In genomic region chr9:126027566-126027965, GRCh38 we compare ENCODE assay signal across 24 cellular contexts.
DNase-seq lines count a peak whose midpoint lies in the region; ATAC-seq, FAIRE-seq and TF ChIP-seq lines count a peak whose summit lies in the region.
"Had no signal": no experiment of that assay in that cellular context is flagged by ENCODE, and none has a peak within 500 bp of the region (broad histone marks: within the 10 kb centered on the region; RNA-seq: fewer than 3 reads in every experiment).

No MANE protein-coding gene starts in this region.

- H3K9me3 Mint-ChIP-seq in chondrocyte (ENCODE audit: low read depth) (no peaks in the 10 kb centered on the region), type B pancreatic cell (no peaks in the 10 kb centered on the region)
- no peaks in the 10 kb centered on the region for H3K9me3 Mint-ChIP-seq in CD4-positive, alpha-beta T cell
- H3K9me3 Mint-ChIP-seq: CD8-positive, alpha-beta T cell had no signal

- DNase-seq in A549 (ENCODE audit: low read depth in 1 of 2, low spot score in 1 of 2) (no peak), COLO668 (lab: John Stamatoyannopoulos, UW; ENCODE audit: unreplicated experiment) (peak; percentile 9), chondrocyte (ENCODE audit: low spot score) (peak; percentile 77), neuronal stem cell (ENCODE audit: low spot score) (no peak), type B pancreatic cell (ENCODE audit: extremely low spot score, unreplicated experiment) (no peak), occipital lobe (lab: John Stamatoyannopoulos, UW) (no peak)
- no peak for DNase-seq in CD4-positive, alpha-beta T cell
- DNase-seq: Calu3; CD8-positive, alpha-beta T cell; EL; GF-D8; NCI-H1092; NCI-H1436; NCI-H2029 treated with DMSO at 0.1 percent for 48 hours; NCI-H226; NCI-H510A treated with DMSO at 0.1 percent for 48 hours; NCI-H774; PC-3; RPMI8226; SHP77 treated with DMSO at 0.1 percent for 48 hours; SW 1271 had no signal

- no peaks in the 10 kb centered on the region for H3K36me3 ChIP-seq in neuronal stem cell (replicated peaks in 1 of 2; ENCODE audit: control insufficient read depth in 2 of 2, insufficient read depth in 2 of 2, low read length in 2 of 2)
- H3K36me3 ChIP-seq: BLaER1 treated with 17β-estradiol and CSF1 and Interleukin-3, amounts not matched to agents 10 nM and 100 nM had no signal

- H3K23ac ChIP-seq in neuronal stem cell (ENCODE audit: low read depth, low read length, poor library complexity), result no peak overlapping the region

- no peak for TF ChIP-seq CTCF in A549 (IDR thresholded peaks at IDR 0.05)
- TF ChIP-seq CTCF in chondrocyte (IDR thresholded peaks at IDR 0.05), result no peak
- no peak for TF ChIP-seq CTCF in type B pancreatic cell (conservative IDR thresholded peaks at IDR 0.05)
- TF ChIP-seq CTCF in CD4-positive, alpha-beta T cell (IDR thresholded peaks at IDR 0.05), result no peak

- H3K27me3 Mint-ChIP-seq in chondrocyte (ENCODE audit: low read depth), result peaks cover 26% of the 10 kb centered on the region
- H3K27me3 Mint-ChIP-seq in type B pancreatic cell, result peaks cover 2% of the 10 kb centered on the region
- peaks cover 11% of the 10 kb centered on the region for H3K27me3 Mint-ChIP-seq in CD4-positive, alpha-beta T cell

- H3K27ac Mint-ChIP-seq in chondrocyte (ENCODE audit: unreplicated experiment) (no peak overlapping the region), type B pancreatic cell (no peak overlapping the region)
- no peak overlapping the region for H3K27ac Mint-ChIP-seq in CD4-positive, alpha-beta T cell
- H3K27ac Mint-ChIP-seq: CD8-positive, alpha-beta T cell had no signal

- TF ChIP-seq RAD21 in A549 (conservative IDR thresholded peaks at IDR 0.05 in 1 of 2, IDR thresholded peaks at IDR 0.05 in 1 of 2), result no peak

- no peak overlapping the region for H2BK12ac ChIP-seq in neuronal stem cell (ENCODE audit: low read length)

- H3K14ac ChIP-seq in neuronal stem cell (ENCODE audit: low read length), result peak overlapping the region; percentile 83

- intact Hi-C loops in CD4-positive, alpha-beta T cell (cut with DNase I, micrococcal nuclease), result no loop called here

- H3K79me1 ChIP-seq in neuronal stem cell (ENCODE audit: low read depth, low read length), result no peaks in the 10 kb centered on the region

- no peak overlapping the region for H4K91ac ChIP-seq in neuronal stem cell (ENCODE audit: low read depth, low read length, poor library complexity)

- no peak overlapping the region for H2BK5ac ChIP-seq in neuronal stem cell (ENCODE audit: low read length)

- CTCF ChIA-PET in A549 (lab: Yijun Ruan, JAX), result interaction anchor here (1.0 kb wide), 1 partner anchor 620 kb away, joined by 3 read pairs; no protein-coding TSS in a partner anchor
- CTCF ChIA-PET in CD4-positive, alpha-beta T cell (lab: Charles Lee), result no interaction called here

- H3K4me1 Mint-ChIP-seq in chondrocyte (ENCODE audit: low read depth) (no peaks in the 10 kb centered on the region), type B pancreatic cell (ENCODE audit: unreplicated experiment) (no peaks in the 10 kb centered on the region)
- no peaks in the 10 kb centered on the region for H3K4me1 Mint-ChIP-seq in CD4-positive, alpha-beta T cell (ENCODE audit: low read depth)

- H3K18ac ChIP-seq in neuronal stem cell (ENCODE audit: low read length), result peak overlapping the region; percentile 58

- H3K9me3 ChIP-seq in A549 (no peaks in the 10 kb centered on the region), neuronal stem cell (replicated peaks in 1 of 2; ENCODE audit: control insufficient read depth in 2 of 2, insufficient read depth in 1 of 2, low read depth in 1 of 2, low read length in 2 of 2) (peaks cover 0 to 6% of the 10 kb centered on the region in 2 donors)
- H3K9me3 ChIP-seq in CD4-positive, alpha-beta T cell (ENCODE audit: control insufficient read depth, low read length), result no peaks in the 10 kb centered on the region

- H3K27me3 ChIP-seq in neuronal stem cell (ENCODE audit: control insufficient read depth in 3 of 3, insufficient read depth in 3 of 3, low read depth in 1 of 3, low read length in 3 of 3), result no peaks in the 10 kb centered on the region
- no peaks in the 10 kb centered on the region for H3K27me3 ChIP-seq in CD4-positive, alpha-beta T cell (ENCODE audit: control insufficient read depth, insufficient read depth, low read length)
- H3K27me3 ChIP-seq: BLaER1 treated with 17β-estradiol and CSF1 and Interleukin-3, amounts not matched to agents 10 nM and 100 nM had no signal

- no peak for FAIRE-seq in A549 (lab: Jason Lieb, UNC)
- FAIRE-seq: H1 had no signal

- POLR2A ChIA-PET in A549 (lab: Yijun Ruan, JAX), result no interaction called here
- POLR2A ChIA-PET in CD4-positive, alpha-beta T cell (lab: Charles Lee), result no interaction called here

- no peak overlapping the region for H2AFZ ChIP-seq in neuronal stem cell (ENCODE audit: low read length)

- H2BK120ac ChIP-seq in neuronal stem cell (ENCODE audit: low read depth, low read length), result no peak overlapping the region

- H4K8ac ChIP-seq in neuronal stem cell (ENCODE audit: low read depth, low read length), result no peak overlapping the region

- H3K4me3 ChIP-seq in A549, result no peak overlapping the region
- H3K4me3 ChIP-seq in neuronal stem cell (ENCODE audit: low read length in 2 of 2), result no peak overlapping the region
- H3K4me3 ChIP-seq: BLaER1 treated with 17β-estradiol and CSF1 and Interleukin-3, amounts not matched to agents 10 nM and 100 nM; SK-N-MC had no signal

- TF ChIP-seq POLR2A in A549 (IDR thresholded peaks at IDR 0.05; ENCODE audit: low read length), result no peak

- no peak for ATAC-seq in A549
- ATAC-seq in CD4-positive, alpha-beta T cell (ENCODE audit: poor library complexity), result no peak
- ATAC-seq: CD8-positive, alpha-beta T cell; PC-3 had no signal

- no peak overlapping the region for H3K9ac ChIP-seq in neuronal stem cell (ENCODE audit: low read depth, low read length, poor library complexity)
- H3K9ac ChIP-seq: BLaER1 treated with 17β-estradiol and CSF1 and Interleukin-3, amounts not matched to agents 10 nM and 100 nM had no signal

- H3K36me3 Mint-ChIP-seq in chondrocyte (ENCODE audit: low read depth) (no peaks in the 10 kb centered on the region), type B pancreatic cell (no peaks in the 10 kb centered on the region)
- no peaks in the 10 kb centered on the region for H3K36me3 Mint-ChIP-seq in CD4-positive, alpha-beta T cell (ENCODE audit: low read depth)
- H3K36me3 Mint-ChIP-seq: CD8-positive, alpha-beta T cell had no signal

- 37% methylated on average over 5 of the region's 5 CpGs for WGBS in A549 (ENCODE audit: missing lambda C conversion rate)
- no CpG with 5 or more reads among the region's 5 CpGs for WGBS in neuronal stem cell (ENCODE audit: extremely low coverage in 2 of 2, insufficient read length in 2 of 2, insufficient replicate concordance in 1 of 2), 2 donors

- H3K4me1 ChIP-seq in A549, result no peaks in the 10 kb centered on the region
- peaks cover 0 to 6% of the 10 kb centered on the region in 2 donors for H3K4me1 ChIP-seq in neuronal stem cell (ENCODE audit: control insufficient read depth in 2 of 2, insufficient read depth in 1 of 2, low read depth in 1 of 2, low read length in 2 of 2)

- H2AK5ac ChIP-seq in neuronal stem cell (ENCODE audit: low read depth, low read length), result peak overlapping the region; percentile 76

- no peak for TF ChIP-seq EP300 in A549 (IDR thresholded peaks at IDR 0.05)

- H3K4me3 Mint-ChIP-seq in chondrocyte (ENCODE audit: unreplicated experiment) (no peak overlapping the region), type B pancreatic cell (no peak overlapping the region)
- no peak overlapping the region for H3K4me3 Mint-ChIP-seq in CD4-positive, alpha-beta T cell
- H3K4me3 Mint-ChIP-seq: CD8-positive, alpha-beta T cell had no signal

- H3K4me2 ChIP-seq in A549 (0 out of 3 replicates have a peak overlapping the region, but pooled peaks have one; percentile 10), neuronal stem cell (ENCODE audit: insufficient read depth, low read length, poor library complexity, severe bottlenecking) (no peak overlapping the region)

- H2BK15ac ChIP-seq in neuronal stem cell (ENCODE audit: low read length), result no peak overlapping the region

- H3K4ac ChIP-seq in neuronal stem cell (ENCODE audit: low read length), result no peak overlapping the region

- H3K27ac ChIP-seq in A549 (no peak overlapping the region), neuronal stem cell (replicated peaks; ENCODE audit: low read length) (no peak overlapping the region)
- no peak overlapping the region for H3K27ac ChIP-seq in CD4-positive, alpha-beta T cell (ENCODE audit: low read depth, low read length)
- H3K27ac ChIP-seq: BLaER1 treated with 17β-estradiol and CSF1 and Interleukin-3, amounts not matched to agents 10 nM and 100 nM; SK-N-MC had no signal

TF ChIP-seq in A549, 52 proteins besides CTCF, POLR2A, EP300 and RAD21:
- TF ChIP-seq RNF2 (IDR thresholded peaks at IDR 0.05; ENCODE audit: borderline replicate concordance, low read depth), result no peak
- no peak for TF ChIP-seq CBX2 (IDR thresholded peaks at IDR 0.05; ENCODE audit: borderline replicate concordance, low read depth)
- no peak for TF ChIP-seq JUN (IDR thresholded peaks at IDR 0.05)
- no peak for TF ChIP-seq CEBPB (IDR thresholded peaks at IDR 0.05)
- no peak for TF ChIP-seq CHD2 (IDR thresholded peaks at IDR 0.05; ENCODE audit: low read length, partially characterized antibody)
- no peak for TF ChIP-seq MAX (IDR thresholded peaks at IDR 0.05)
- no peak for TF ChIP-seq HMGXB4 (CRISPR knock-in tag; IDR thresholded peaks at IDR 0.05; ENCODE audit: borderline replicate concordance)

Comparison
In these comparisons a context has a peak if more than half of its experiments do, and no peak if none do; other contexts are left out.
1. DNase-seq: peak in COLO668 (single experiment) and chondrocyte (single experiment); none in A549 (0 of 2), neuronal stem cell (single experiment), type B pancreatic cell (single experiment), CD4-positive, alpha-beta T cell (0 of 10) and occipital lobe (single experiment).